In genomic region chr12:53496752-53497032, GRCh38 we compare ENCODE assay signal across 17 cellular contexts. TPM values are rescaled to one million over a fixed set of nuclear protein-coding genes. Genes with fewer than 3 reads are reported as not detected.
DNase-seq lines count a peak whose midpoint lies in the region; ATAC-seq, FAIRE-seq and TF ChIP-seq lines count a peak whose summit lies in the region.
"Had no signal": no experiment of that assay in that cellular context is flagged by ENCODE, and none has a peak within 500 bp of the region (broad histone marks: within the 10 kb centered on the region; RNA-seq: fewer than 3 reads in every experiment).

No MANE protein-coding gene starts in this region.

- WGBS in HepG2 (ENCODE audit: low lambda C conversion rate) = 0% methylated on average over 1 of the region's 1 CpG
- WGBS in right lobe of liver (ENCODE audit: insufficient coverage, low coverage, low lambda C conversion rate, missing lambda C conversion rate) = no CpG with 5 or more reads among the region's 1 CpG
- 100% methylated on average over 1 of the region's 1 CpG for WGBS in esophagus muscularis mucosa

- H3K36me3 ChIP-seq in HepG2 (replicated peaks in 1 of 2; ENCODE audit: control insufficient read depth in 1 of 2, insufficient read depth in 2 of 2, low read length in 2 of 2) (no peaks in the 10 kb centered on the region), right lobe of liver (no peaks in the 10 kb centered on the region), esophagus muscularis mucosa (no peaks in the 10 kb centered on the region), neural progenitor cell (no peaks in the 10 kb centered on the region), ascending aorta (no peaks in the 10 kb centered on the region)
- H3K36me3 ChIP-seq: brain microvascular endothelial cell had no signal

- H3K79me2 ChIP-seq in HepG2 (ENCODE audit: insufficient read depth, low read length) (peaks cover 3% of the 10 kb centered on the region), neural progenitor cell (ENCODE audit: low read depth) (peaks cover 65% of the 10 kb centered on the region)

- H3K4me2 ChIP-seq in HepG2 (ENCODE audit: low read depth, low read length) (peak overlapping the region; percentile 63), neural progenitor cell (peak overlapping the region; percentile 72)

- CTCF ChIA-PET in HepG2 (lab: Yijun Ruan, JAX; ENCODE audit: low intra/inter-chr PET ratio, low total read pairs) = no interaction called here

- H3K36me3 Mint-ChIP-seq in neural progenitor cell = peaks cover 3% of the 10 kb centered on the region

- TF ChIP-seq EP300 in HepG2 (IDR thresholded peaks at IDR 0.05; ENCODE audit: low read depth in 2 of 2, low read length in 2 of 2) (no peak), HepG2 (CRISPR knock-in tag; IDR thresholded peaks at IDR 0.05; ENCODE audit: borderline replicate concordance) (no peak), esophagus muscularis mucosa (IDR thresholded peaks at IDR 0.05) (no peak)

- no TSS peak for BruUV-seq in HepG2 (replicated peaks; lab: Mats Ljungman, UMichigan)

- peaks cover 66% of the 10 kb centered on the region for H3K4me1 Mint-ChIP-seq in neural progenitor cell

- H3K27me3 ChIP-seq in HepG2 (ENCODE audit: control insufficient read depth in 1 of 2, insufficient read depth in 2 of 2, low read length in 2 of 2) (no peaks in the 10 kb centered on the region; a peak in 1 of 5 replicates), right lobe of liver (no peaks in the 10 kb centered on the region), esophagus muscularis mucosa (no peaks in the 10 kb centered on the region), neural progenitor cell (no peaks in the 10 kb centered on the region), ascending aorta (no peaks in the 10 kb centered on the region)
- H3K27me3 ChIP-seq: brain microvascular endothelial cell had no signal

- H3K27ac ChIP-seq in HepG2 (ENCODE audit: extremely low read length, insufficient read depth, low read length) (no peak overlapping the region), right lobe of liver (peak overlapping the region in 1 of 3 donors; percentile 43), esophagus muscularis mucosa (replicated peaks in 1 of 4) (peak overlapping the region; percentile 53 to 97 (median 54)), neural progenitor cell (peak overlapping the region; percentile 78), ascending aorta (peak overlapping the region in 1 of 2 donors; percentile 30)
- H3K27ac ChIP-seq: brain microvascular endothelial cell, epithelial cell of prostate had no signal

- DNase-seq in HepG2 (ENCODE audit: low spot score) (no peak), right lobe of liver (no peak), esophagus muscularis mucosa (ENCODE audit: extremely low spot score) (no peak), neural progenitor cell (ENCODE audit: low spot score) (no peak), ascending aorta (ENCODE audit: low spot score in 2 of 2) (no peak), HuH-7 (ENCODE audit: low spot score) (no peak)
- DNase-seq in stimulated activated CD4-positive, alpha-beta T cell treated with anti-CD3 and anti-CD28 coated beads, Interleukin-12 subunit alpha, Interleukin-12 subunit beta, amount 100 ng/mL, for 4 hours = no peak
- DNase-seq: activated CD4-positive, alpha-beta T cell treated with anti-CD3 and anti-CD28 coated beads, Interleukin-2, amount 50 U/mL, for 1 hour; DMS79 treated with DMSO at 0.1 percent for 48 hours; naive thymus-derived CD4-positive, alpha-beta T cell; NCI-H2227 treated with DMSO at 0.1 percent for 48 hours had no signal

- H3K9ac ChIP-seq in HepG2 (ENCODE audit: insufficient read depth, low read depth, low read length) = no peak overlapping the region
- no peak overlapping the region for H3K9ac ChIP-seq in neural progenitor cell

- no peaks in the 10 kb centered on the region for H3K9me3 Mint-ChIP-seq in neural progenitor cell
- H3K9me3 Mint-ChIP-seq: activated T-helper 2 cell treated with anti-CD3 and anti-CD28 coated beads, Interferon-gamma antibody, Interleukin-2, Interleukin-4, amounts not matched to agents 10 μg/mL and 5 μg/mL and 100 μg/mL, durations not matched to agents 14 hours and 24 hours and 36 hours; T-helper 2 cell treated with Interferon-gamma antibody and Interleukin-4, amounts not matched to agents 5 μg/mL and 100 μg/mL, for 36 hours had no signal

- H3K27me3 Mint-ChIP-seq in neural progenitor cell (ENCODE audit: insufficient read depth, low read depth) = peaks cover 14% of the 10 kb centered on the region
- H3K27me3 Mint-ChIP-seq: naive thymus-derived CD4-positive, alpha-beta T cell had no signal

- TF ChIP-seq POLR2A in HepG2 (IDR thresholded peaks at IDR 0.05; ENCODE audit: insufficient read depth in 1 of 2, low read depth in 2 of 2, low read length in 2 of 2) (no peak), right lobe of liver (IDR thresholded peaks at IDR 0.05) (no peak), esophagus muscularis mucosa (IDR thresholded peaks at IDR 0.05; ENCODE audit: low read depth) (no peak)

- H2AFZ ChIP-seq in HepG2 (ENCODE audit: low read length) = no peak overlapping the region
- no peak overlapping the region for H2AFZ ChIP-seq in neural progenitor cell (replicated peaks)

- peaks cover 74% of the 10 kb centered on the region for H3F3A ChIP-seq in neural progenitor cell (ENCODE audit: low read depth)

- in situ Hi-C loops in HepG2 (cut with HindIII; ENCODE audit: extremely low pct_ligation_motif_present, low pct_unique_long_range_greater_than_20kb) = no loop called here

- no peak for FAIRE-seq in HepG2 (lab: Jason Lieb, UNC)
- FAIRE-seq: GM12891 had no signal

- intact Hi-C loops in HepG2 (cut with micrococcal nuclease; ENCODE audit: unreplicated experiment) (no loop called here), right lobe of liver (cut with DNase I) (no loop called here), esophagus muscularis mucosa (cut with DNase I) (no loop called here), ascending aorta (cut with DNase I) (no loop called here)

- no peaks in the 10 kb centered on the region for H4K20me1 ChIP-seq in HepG2 (ENCODE audit: insufficient read depth, low read length)
- H4K20me1 ChIP-seq in neural progenitor cell (ENCODE audit: low read depth) = peaks cover 3% of the 10 kb centered on the region

- H3K4me3 ChIP-seq in HepG2 (replicated peaks in 1 of 3; ENCODE audit: insufficient read depth in 1 of 3, low read depth in 2 of 3, low read length in 3 of 3) (peak overlapping the region in 1 of 3 experiments; percentile 29; a peak in 1 of 6 replicates), right lobe of liver (no peak overlapping the region), esophagus muscularis mucosa (peak overlapping the region in 2 of 4 donors; percentile 8 to 25), neural progenitor cell (peak overlapping the region; percentile 12), ascending aorta (no peak overlapping the region)

- H3K9me3 ChIP-seq in HepG2 (ENCODE audit: low read length) (no peaks in the 10 kb centered on the region), right lobe of liver (no peaks in the 10 kb centered on the region), esophagus muscularis mucosa (no peaks in the 10 kb centered on the region), neural progenitor cell (ENCODE audit: low read depth) (no peaks in the 10 kb centered on the region), ascending aorta (no peaks in the 10 kb centered on the region)

- H3K4me3 Mint-ChIP-seq in neural progenitor cell = peak overlapping the region; percentile 57
- H3K4me3 Mint-ChIP-seq: T-helper 2 cell treated with Interferon-gamma antibody and Interleukin-4, amounts not matched to agents 5 μg/mL and 100 μg/mL, for 36 hours had no signal

- TF ChIP-seq CTCF in HepG2 (CRISPR knock-in tag; IDR thresholded peaks at IDR 0.05) (no peak), right lobe of liver (IDR thresholded peaks at IDR 0.05) (no peak), esophagus muscularis mucosa (IDR thresholded peaks at IDR 0.05) (no peak), neural progenitor cell (IDR thresholded peaks at IDR 0.05) (no peak), ascending aorta (IDR thresholded peaks at IDR 0.05) (no peak)

- ATAC-seq in HepG2 (no peak), right lobe of liver (no peak), GM18861 (IDR thresholded peaks at IDR 0.05; ENCODE audit: unreplicated experiment) (no peak)
- ATAC-seq: naive thymus-derived CD4-positive, alpha-beta T cell had no signal

- POLR2A ChIA-PET in HepG2 (lab: Yijun Ruan, JAX) = interaction anchor here (1.3 kb wide), 1 partner anchor 20 kb away, joined by 4 read pairs; no protein-coding TSS in a partner anchor

- H3K4me1 ChIP-seq in HepG2 (ENCODE audit: insufficient read depth, low read length) = peaks cover 64% of the 10 kb centered on the region
- H3K4me1 ChIP-seq in right lobe of liver = peaks cover 0 to 20% (median 5%) of the 10 kb centered on the region in 4 donors
- H3K4me1 ChIP-seq in esophagus muscularis mucosa = peaks cover 34 to 79% (median 72%) of the 10 kb centered on the region in 4 donors
- H3K4me1 ChIP-seq in neural progenitor cell = peaks cover 63% of the 10 kb centered on the region
- H3K4me1 ChIP-seq in ascending aorta = peaks cover 10 to 23% of the 10 kb centered on the region in 2 donors

- no peak for TF ChIP-seq RAD21 in HepG2 (CRISPR knock-in tag; IDR thresholded peaks at IDR 0.05)

- H3K27ac Mint-ChIP-seq in neural progenitor cell = no peak overlapping the region
- H3K27ac Mint-ChIP-seq: activated T-helper 2 cell treated with anti-CD3 and anti-CD28 coated beads, Interferon-gamma antibody, Interleukin-2, Interleukin-4, amounts not matched to agents 10 μg/mL and 5 μg/mL and 100 μg/mL, durations not matched to agents 14 hours and 24 hours and 36 hours; T-helper 2 cell treated with Interferon-gamma antibody and Interleukin-4, amounts not matched to agents 5 μg/mL and 100 μg/mL, for 36 hours had no signal

RNA-seq across cellular contexts. Expression of gene MAP3K12, which starts 2.6 kb away (rescaled TPM):
- total RNA-seq in HepG2 (2016; rRNA removed; fragmentation: Illumina TruSeq; extraction: Trizol) (0.13 and 0.20 TPM in 2 replicates), right lobe of liver (1 to 10 TPM in 4 of 6 experiments, under 1 TPM in 2; 0.68 to 2.9 (median 1.5) TPM), esophagus muscularis mucosa (10 to 100 TPM; 12.6 to 20.1 (median 18.9) TPM), neural progenitor cell (ENCODE audit: low replicate concordance) (17.2 and 24.5 TPM in 2 replicates), ascending aorta (20.8 TPM)
- under 0.01 and 0.10 TPM in 2 replicates for total RNA-seq in HepG2 (2016; cell fraction: cytosol; rRNA removed; fragmentation: Illumina TruSeq; extraction: Trizol; ENCODE audit: low read depth)
- total RNA-seq in HepG2 (2016; cell fraction: insoluble cytoplasmic fraction; rRNA removed; fragmentation: Illumina TruSeq; extraction: Trizol) = 0.25 and 0.28 TPM in 2 replicates
- total RNA-seq in HepG2 (2016; cell fraction: membrane; rRNA removed; fragmentation: Illumina TruSeq; extraction: Trizol) = 0.03 and 0.25 TPM in 2 replicates
- 0.16 and 0.28 TPM in 2 replicates for total RNA-seq in HepG2 (2016; cell fraction: nucleus; rRNA removed; fragmentation: Illumina TruSeq; extraction: Trizol)
- 1.1 and 1.3 TPM in 2 replicates for polyA plus RNA-seq in HepG2 (2011; rRNA removed)
- 0.23 and 0.60 TPM in 2 replicates for polyA plus RNA-seq in HepG2 (2011; cell fraction: cytosol; rRNA removed)
- polyA plus RNA-seq in HepG2 (2011; cell fraction: nucleus; rRNA removed) = 5.5 and 6.6 TPM in 2 replicates
- 1.9 and 2.3 TPM in 2 replicates for polyA plus RNA-seq in HepG2 (2012)
- 0.02 TPM in 1 of 2 replicates, not detected in the other for polyA plus RNA-seq in HepG2 (2016; cell fraction: cytosol; fragmentation: Illumina TruSeq; extraction: Trizol; ENCODE audit: low read depth)
- 0.05 and 0.10 TPM in 2 replicates for polyA plus RNA-seq in HepG2 (2016; cell fraction: insoluble cytoplasmic fraction; fragmentation: Illumina TruSeq; extraction: Trizol; ENCODE audit: low read depth)
- polyA plus RNA-seq in HepG2 (2016; cell fraction: membrane; fragmentation: Illumina TruSeq; extraction: Trizol; ENCODE audit: low read depth) = not detected in 2 replicates
- polyA plus RNA-seq in HepG2 (2016; cell fraction: nucleus; fragmentation: Illumina TruSeq; extraction: Trizol; ENCODE audit: insufficient read depth, low read depth) = 0.34 and 1.5 TPM in 2 replicates
- polyA minus RNA-seq in HepG2 (2011; rRNA and poly(A)+ RNA removed; ENCODE audit: low replicate concordance) = 1.4 and 3.4 TPM in 2 replicates
- polyA minus RNA-seq in HepG2 (2011; cell fraction: cytosol; rRNA and poly(A)+ RNA removed) = 0.26 and 0.49 TPM in 2 replicates
- polyA minus RNA-seq in HepG2 (2011; cell fraction: nucleus; rRNA and poly(A)+ RNA removed) = 1.3 and 1.6 TPM in 2 replicates

RNA-seq across cellular contexts. Expression of gene TARBP2, which starts 4.4 kb away (rescaled TPM):
- 39.5 and 55.5 TPM in 2 replicates for total RNA-seq in HepG2 (2016; rRNA removed; fragmentation: Illumina TruSeq; extraction: Trizol)
- 73.3 and 74.5 TPM in 2 replicates for total RNA-seq in HepG2 (2016; cell fraction: cytosol; rRNA removed; fragmentation: Illumina TruSeq; extraction: Trizol; ENCODE audit: low read depth)
- 37.9 and 54.0 TPM in 2 replicates for total RNA-seq in HepG2 (2016; cell fraction: insoluble cytoplasmic fraction; rRNA removed; fragmentation: Illumina TruSeq; extraction: Trizol)
- total RNA-seq in HepG2 (2016; cell fraction: membrane; rRNA removed; fragmentation: Illumina TruSeq; extraction: Trizol) = 79.2 and 87.3 TPM in 2 replicates
- total RNA-seq in HepG2 (2016; cell fraction: nucleus; rRNA removed; fragmentation: Illumina TruSeq; extraction: Trizol) = 45.3 and 52.6 TPM in 2 replicates
- 47.0 and 49.2 TPM in 2 replicates for polyA plus RNA-seq in HepG2 (2011; rRNA removed)
- polyA plus RNA-seq in HepG2 (2011; cell fraction: cytosol; rRNA removed) = 34.4 and 52.5 TPM in 2 replicates
- 186 and 198 TPM in 2 replicates for polyA plus RNA-seq in HepG2 (2011; cell fraction: nucleus; rRNA removed)
- 22.1 and 25.4 TPM in 2 replicates for polyA plus RNA-seq in HepG2 (2012)
- 64.6 and 72.6 TPM in 2 replicates for polyA plus RNA-seq in HepG2 (2016; cell fraction: cytosol; fragmentation: Illumina TruSeq; extraction: Trizol; ENCODE audit: low read depth)
- 32.5 and 37.2 TPM in 2 replicates for polyA plus RNA-seq in HepG2 (2016; cell fraction: insoluble cytoplasmic fraction; fragmentation: Illumina TruSeq; extraction: Trizol; ENCODE audit: low read depth)
- 60.8 and 63.3 TPM in 2 replicates for polyA plus RNA-seq in HepG2 (2016; cell fraction: membrane; fragmentation: Illumina TruSeq; extraction: Trizol; ENCODE audit: low read depth)
- 85.1 and 85.5 TPM in 2 replicates for polyA plus RNA-seq in HepG2 (2016; cell fraction: nucleus; fragmentation: Illumina TruSeq; extraction: Trizol; ENCODE audit: insufficient read depth, low read depth)
- polyA minus RNA-seq in HepG2 (2011; rRNA and poly(A)+ RNA removed; ENCODE audit: low replicate concordance) = 46.1 and 74.4 TPM in 2 replicates
- 11.2 and 16.6 TPM in 2 replicates for polyA minus RNA-seq in HepG2 (2011; cell fraction: cytosol; rRNA and poly(A)+ RNA removed)
- polyA minus RNA-seq in HepG2 (2011; cell fraction: nucleus; rRNA and poly(A)+ RNA removed) = 46.1 and 50.8 TPM in 2 replicates
- 10 to 100 TPM; 15.1 to 20.8 (median 17.8) TPM for total RNA-seq in right lobe of liver
- total RNA-seq in esophagus muscularis mucosa = 10 to 100 TPM; 12.7 to 16.6 (median 12.9) TPM
- 32.4 and 72.4 TPM in 2 replicates for total RNA-seq in neural progenitor cell (ENCODE audit: low replicate concordance)
- total RNA-seq in ascending aorta = 32.9 TPM

RNA-seq across cellular contexts. Expression of gene NPFF, which starts 10.6 kb away (rescaled TPM):
- total RNA-seq in HepG2 (2016; rRNA removed; fragmentation: Illumina TruSeq; extraction: Trizol) = 0.51 TPM in 1 of 2 replicates, not detected in the other
- not detected in 2 replicates for total RNA-seq in HepG2 (2016; cell fraction: cytosol; rRNA removed; fragmentation: Illumina TruSeq; extraction: Trizol; ENCODE audit: low read depth)
- total RNA-seq in HepG2 (2016; cell fraction: insoluble cytoplasmic fraction; rRNA removed; fragmentation: Illumina TruSeq; extraction: Trizol) = 0.56 TPM in 1 of 2 replicates, not detected in the other
- total RNA-seq in HepG2 (2016; cell fraction: membrane; rRNA removed; fragmentation: Illumina TruSeq; extraction: Trizol) = not detected in 2 replicates
- not detected in 2 replicates for total RNA-seq in HepG2 (2016; cell fraction: nucleus; rRNA removed; fragmentation: Illumina TruSeq; extraction: Trizol)
- not detected in 2 replicates for polyA plus RNA-seq in HepG2 (2011; rRNA removed)
- not detected in 2 replicates for polyA plus RNA-seq in HepG2 (2011; cell fraction: cytosol; rRNA removed)
- 0.48 TPM in 1 of 2 replicates, not detected in the other for polyA plus RNA-seq in HepG2 (2011; cell fraction: nucleus; rRNA removed)
- polyA plus RNA-seq in HepG2 (2012) = 0.41 TPM in 1 of 2 replicates, not detected in the other
- polyA plus RNA-seq in HepG2 (2016; cell fraction: cytosol; fragmentation: Illumina TruSeq; extraction: Trizol; ENCODE audit: low read depth) = 0.25 TPM in 1 of 2 replicates, not detected in the other
- polyA plus RNA-seq in HepG2 (2016; cell fraction: insoluble cytoplasmic fraction; fragmentation: Illumina TruSeq; extraction: Trizol; ENCODE audit: low read depth) = not detected in 2 replicates
- polyA plus RNA-seq in HepG2 (2016; cell fraction: membrane; fragmentation: Illumina TruSeq; extraction: Trizol; ENCODE audit: low read depth) = not detected in 2 replicates
- 1.2 TPM in 1 of 2 replicates, not detected in the other for polyA plus RNA-seq in HepG2 (2016; cell fraction: nucleus; fragmentation: Illumina TruSeq; extraction: Trizol; ENCODE audit: insufficient read depth, low read depth)
- polyA minus RNA-seq in HepG2 (2011; rRNA and poly(A)+ RNA removed; ENCODE audit: low replicate concordance) = not detected in 2 replicates
- polyA minus RNA-seq in HepG2 (2011; cell fraction: cytosol; rRNA and poly(A)+ RNA removed) = not detected in 2 replicates
- polyA minus RNA-seq in HepG2 (2011; cell fraction: nucleus; rRNA and poly(A)+ RNA removed) = not detected in 2 replicates
- total RNA-seq in right lobe of liver = not detected
- not detected for total RNA-seq in esophagus muscularis mucosa
- not detected in 2 replicates for total RNA-seq in neural progenitor cell (ENCODE audit: low replicate concordance)
- 2.8 TPM for total RNA-seq in ascending aorta
- total RNA-seq: activated T-helper 2 cell treated with anti-CD3 and anti-CD28 coated beads, Interferon-gamma antibody, Interleukin-2, Interleukin-4, amounts not matched to agents 10 μg/mL and 5 μg/mL and 100 μg/mL, durations not matched to agents 14 hours and 24 hours and 36 hours; naive thymus-derived CD4-positive, alpha-beta T cell had no signal
- polyA plus RNA-seq: naive thymus-derived CD4-positive, alpha-beta T cell had no signal

RNA-seq across cellular contexts. Expression of gene PCBP2, which starts 44.8 kb away (rescaled TPM):
- total RNA-seq in HepG2 (2016; rRNA removed; fragmentation: Illumina TruSeq; extraction: Trizol) (154 and 265 TPM in 2 replicates), right lobe of liver (100 to 1,000 TPM; 254 to 463 (median 347) TPM), esophagus muscularis mucosa (100 to 1,000 TPM; 275 to 374 (median 365) TPM), neural progenitor cell (ENCODE audit: low replicate concordance) (403 and 435 TPM in 2 replicates), ascending aorta (354 TPM)
- total RNA-seq in HepG2 (2016; cell fraction: cytosol; rRNA removed; fragmentation: Illumina TruSeq; extraction: Trizol; ENCODE audit: low read depth) = 156 and 172 TPM in 2 replicates
- total RNA-seq in HepG2 (2016; cell fraction: insoluble cytoplasmic fraction; rRNA removed; fragmentation: Illumina TruSeq; extraction: Trizol) = 132 and 265 TPM in 2 replicates
- 447 and 497 TPM in 2 replicates for total RNA-seq in HepG2 (2016; cell fraction: membrane; rRNA removed; fragmentation: Illumina TruSeq; extraction: Trizol)
- 279 and 306 TPM in 2 replicates for total RNA-seq in HepG2 (2016; cell fraction: nucleus; rRNA removed; fragmentation: Illumina TruSeq; extraction: Trizol)
- 345 and 390 TPM in 2 replicates for polyA plus RNA-seq in HepG2 (2011; rRNA removed)
- 323 and 364 TPM in 2 replicates for polyA plus RNA-seq in HepG2 (2011; cell fraction: cytosol; rRNA removed)
- polyA plus RNA-seq in HepG2 (2011; cell fraction: nucleus; rRNA removed) = 477 and 513 TPM in 2 replicates
- polyA plus RNA-seq in HepG2 (2012) = 786 and 1,014 TPM in 2 replicates
- polyA plus RNA-seq in HepG2 (2016; cell fraction: cytosol; fragmentation: Illumina TruSeq; extraction: Trizol; ENCODE audit: low read depth) = 954 and 1,027 TPM in 2 replicates
- polyA plus RNA-seq in HepG2 (2016; cell fraction: insoluble cytoplasmic fraction; fragmentation: Illumina TruSeq; extraction: Trizol; ENCODE audit: low read depth) = 599 and 702 TPM in 2 replicates
- 1,162 and 1,386 TPM in 2 replicates for polyA plus RNA-seq in HepG2 (2016; cell fraction: membrane; fragmentation: Illumina TruSeq; extraction: Trizol; ENCODE audit: low read depth)
- 670 and 689 TPM in 2 replicates for polyA plus RNA-seq in HepG2 (2016; cell fraction: nucleus; fragmentation: Illumina TruSeq; extraction: Trizol; ENCODE audit: insufficient read depth, low read depth)
- polyA minus RNA-seq in HepG2 (2011; rRNA and poly(A)+ RNA removed; ENCODE audit: low replicate concordance) = 709 and 1,043 TPM in 2 replicates
- 515 and 646 TPM in 2 replicates for polyA minus RNA-seq in HepG2 (2011; cell fraction: cytosol; rRNA and poly(A)+ RNA removed)
- polyA minus RNA-seq in HepG2 (2011; cell fraction: nucleus; rRNA and poly(A)+ RNA removed) = 549 and 596 TPM in 2 replicates

RNA-seq across cellular contexts. Expression of gene PRR13, which starts 55.2 kb away (rescaled TPM):
- total RNA-seq in HepG2 (2016; rRNA removed; fragmentation: Illumina TruSeq; extraction: Trizol) (102 and 109 TPM in 2 replicates), right lobe of liver (10 to 100 TPM; 35.9 to 91.2 (median 61.0) TPM), esophagus muscularis mucosa (10 to 100 TPM; 47.8 to 77.6 (median 65.3) TPM), neural progenitor cell (ENCODE audit: low replicate concordance) (52.2 and 67.2 TPM in 2 replicates), ascending aorta (20.6 TPM)
- 78.3 and 97.6 TPM in 2 replicates for total RNA-seq in HepG2 (2016; cell fraction: cytosol; rRNA removed; fragmentation: Illumina TruSeq; extraction: Trizol; ENCODE audit: low read depth)
- 99.2 and 114 TPM in 2 replicates for total RNA-seq in HepG2 (2016; cell fraction: insoluble cytoplasmic fraction; rRNA removed; fragmentation: Illumina TruSeq; extraction: Trizol)
- 113 and 134 TPM in 2 replicates for total RNA-seq in HepG2 (2016; cell fraction: membrane; rRNA removed; fragmentation: Illumina TruSeq; extraction: Trizol)
- 37.8 and 46.1 TPM in 2 replicates for total RNA-seq in HepG2 (2016; cell fraction: nucleus; rRNA removed; fragmentation: Illumina TruSeq; extraction: Trizol)
- 65.0 and 70.4 TPM in 2 replicates for polyA plus RNA-seq in HepG2 (2011; rRNA removed)
- 58.7 and 62.8 TPM in 2 replicates for polyA plus RNA-seq in HepG2 (2011; cell fraction: cytosol; rRNA removed)
- polyA plus RNA-seq in HepG2 (2011; cell fraction: nucleus; rRNA removed) = 20.0 and 31.0 TPM in 2 replicates
- polyA plus RNA-seq in HepG2 (2012) = 99.5 and 141 TPM in 2 replicates
- polyA plus RNA-seq in HepG2 (2016; cell fraction: cytosol; fragmentation: Illumina TruSeq; extraction: Trizol; ENCODE audit: low read depth) = 115 and 156 TPM in 2 replicates
- polyA plus RNA-seq in HepG2 (2016; cell fraction: insoluble cytoplasmic fraction; fragmentation: Illumina TruSeq; extraction: Trizol; ENCODE audit: low read depth) = 164 and 180 TPM in 2 replicates
- 149 and 177 TPM in 2 replicates for polyA plus RNA-seq in HepG2 (2016; cell fraction: membrane; fragmentation: Illumina TruSeq; extraction: Trizol; ENCODE audit: low read depth)
- polyA plus RNA-seq in HepG2 (2016; cell fraction: nucleus; fragmentation: Illumina TruSeq; extraction: Trizol; ENCODE audit: insufficient read depth, low read depth) = 113 and 118 TPM in 2 replicates
- 59.9 and 104 TPM in 2 replicates for polyA minus RNA-seq in HepG2 (2011; rRNA and poly(A)+ RNA removed; ENCODE audit: low replicate concordance)
- 20.7 and 32.5 TPM in 2 replicates for polyA minus RNA-seq in HepG2 (2011; cell fraction: cytosol; rRNA and poly(A)+ RNA removed)
- 18.5 and 23.0 TPM in 2 replicates for polyA minus RNA-seq in HepG2 (2011; cell fraction: nucleus; rRNA and poly(A)+ RNA removed)
